ENCODE assay signal across 24 cellular contexts in genomic region chr12:76944892-76945291, GRCh38.
"Had no signal": no experiment of that assay in that cellular context is flagged by ENCODE, and none has a peak within 500 bp of the region (broad histone marks: within the 10 kb centered on the region; RNA-seq: fewer than 3 reads in every experiment).

No MANE protein-coding gene starts in this region.

- ATAC-seq: effector memory CD8-positive, alpha-beta T cell; esophagus mucosa; gastrocnemius medialis; heart right ventricle; left cardiac atrium; left lung; left ventricle myocardium superior; lower lobe of right lung; mucosa of descending colon had no signal

- FAIRE-seq: islet of Langerhans had no signal

- H3K27ac ChIP-seq: colonic mucosa, epithelial cell of prostate, esophagus squamous epithelium, gastrocnemius medialis, heart right ventricle, left lung, lower lobe of right lung had no signal

- H3K36me3 ChIP-seq: colonic mucosa, esophagus squamous epithelium, gastrocnemius medialis, heart right ventricle, left lung, lower lobe of right lung had no signal

- H3K27me3 ChIP-seq: colonic mucosa, esophagus squamous epithelium, gastrocnemius medialis, heart right ventricle, left lung had no signal

- DNase-seq: colonic mucosa; cortex of kidney; effector CD8-positive, alpha-beta T cell; effector memory CD8-positive, alpha-beta T cell; endodermal cell; erythroblast; esophagus squamous epithelium; foreskin fibroblast; foreskin melanocyte; gastrocnemius medialis; glutamatergic neuron; head of caudate nucleus; heart right ventricle; hippocampal formation; left cardiac atrium; left lung; left ventricle myocardium superior; lower lobe of right lung; mesenchymal stem cell; mucosa of descending colon; naive B cell had no signal

- H3K9me3 ChIP-seq: colonic mucosa, esophagus squamous epithelium, gastrocnemius medialis, heart right ventricle, left lung, lower lobe of right lung, mucosa of descending colon had no signal

- H3K4me3 ChIP-seq: colonic mucosa, esophagus squamous epithelium, gastrocnemius medialis, heart right ventricle, left lung, lower lobe of right lung, mucosa of descending colon had no signal

- H3K4me1 ChIP-seq: colonic mucosa, esophagus squamous epithelium, gastrocnemius medialis, heart right ventricle, left lung, lower lobe of right lung had no signal
